Comparison of ENCODE assay signal across 8 cellular contexts in the genomic region with DNA sequence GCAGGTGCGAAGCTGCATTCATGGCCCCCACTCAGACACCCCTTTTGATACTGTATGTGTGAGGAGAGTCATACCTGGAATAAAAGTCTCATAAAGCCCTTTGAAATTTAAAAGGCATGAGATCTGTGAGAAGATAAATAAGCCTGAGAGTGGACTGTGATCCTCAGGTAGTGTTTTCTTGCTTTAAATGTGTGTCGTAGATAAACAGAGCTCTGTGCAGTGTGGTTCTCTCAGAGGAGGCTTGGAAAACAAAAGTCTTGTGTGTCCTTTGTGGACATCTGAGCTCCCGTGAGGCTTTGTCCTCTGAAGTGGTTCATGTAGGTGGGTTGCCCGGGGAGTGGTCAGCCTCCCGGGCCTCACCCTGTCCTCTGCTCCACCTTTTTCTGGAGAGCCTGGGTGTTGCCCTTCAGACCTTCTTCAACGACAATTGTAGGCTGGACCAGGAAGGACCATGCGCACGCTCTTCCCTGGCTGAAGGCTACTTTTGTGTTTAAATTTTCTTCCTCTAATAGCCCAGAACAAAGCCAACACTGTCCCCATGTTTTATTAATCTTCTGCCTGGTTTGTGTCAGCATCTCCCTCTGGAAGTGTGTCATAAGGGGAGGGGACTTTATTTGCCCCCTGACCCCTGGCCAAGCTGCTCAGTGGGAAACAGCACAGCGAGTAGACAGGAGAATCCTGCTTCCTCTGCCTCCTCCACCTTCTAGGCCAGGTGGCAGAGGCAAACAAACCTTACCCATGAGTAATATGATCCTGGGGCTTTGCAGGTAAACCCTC.
DNase-seq lines count a peak whose midpoint lies in the region; ATAC-seq and TF ChIP-seq lines count a peak whose summit lies in the region.

No MANE protein-coding gene starts in this region.

- H3K4me2 ChIP-seq in hepatocyte, result peak overlapping the region; percentile 18

- intact Hi-C loops in activated CD4-positive, alpha-beta T cell treated with anti-CD3 and anti-CD28 coated beads for 36 hours (cut with DNase I, micrococcal nuclease), result loop anchor here in 1 of 2 experiments (5.0 kb wide), 2 partner anchors 35 to 50 kb away; no protein-coding TSS in a partner anchor

- 44% methylated on average over 9 of the region's 9 CpGs for WGBS in hepatocyte (ENCODE audit: low lambda C conversion rate, missing lambda C conversion rate)

- no peak for TF ChIP-seq CTCF in hepatocyte (IDR thresholded peaks at IDR 0.05; ENCODE audit: poor library complexity)

- H3K4me3 Mint-ChIP-seq in activated CD4-positive, alpha-beta T cell treated with anti-CD3 and anti-CD28 coated beads for 36 hours, result no peak overlapping the region
- H3K4me3 Mint-ChIP-seq in stimulated activated naive CD8-positive, alpha-beta T cell treated with anti-CD3 and anti-CD28 coated beads, Interleukin-15, amount 100 ng/mL, for 72 hours, result peak overlapping the region; percentile 55 to 61

- peak overlapping the region; percentile 71 for H3K27ac Mint-ChIP-seq in activated CD4-positive, alpha-beta T cell treated with anti-CD3 and anti-CD28 coated beads for 36 hours
- peak overlapping the region; percentile 63 to 96 for H3K27ac Mint-ChIP-seq in stimulated activated naive CD8-positive, alpha-beta T cell treated with anti-CD3 and anti-CD28 coated beads, Interleukin-15, amount 100 ng/mL, for 72 hours

- peaks cover 40% of the 10 kb centered on the region for H3K4me1 ChIP-seq in hepatocyte (ENCODE audit: insufficient read depth)

- POLR2A ChIA-PET in activated CD4-positive, alpha-beta T cell treated with anti-CD3 and anti-CD28 coated beads for 36 hours (lab: Charles Lee), result interaction anchor here (0.6 to 0.8 kb wide), 2 partner anchors 24 to 150 kb away, joined by 3 to 5 read pairs; no protein-coding TSS in a partner anchor
- POLR2A ChIA-PET in HEK293T (lab: Yijun Ruan, JAX), result interaction anchor here (1.1 kb wide), 1 partner anchor 71 kb away, joined by 3 read pairs; no protein-coding TSS in a partner anchor

- peak; percentile 57 for ATAC-seq in activated CD4-positive, alpha-beta T cell treated with anti-CD3 and anti-CD28 coated beads for 36 hours
- peak; percentile 63 for ATAC-seq in stimulated activated naive CD8-positive, alpha-beta T cell treated with anti-CD3 and anti-CD28 coated beads, Interleukin-15, amount 100 ng/mL, for 72 hours
- no peak for ATAC-seq in HG03378 (IDR thresholded peaks at IDR 0.05; ENCODE audit: unreplicated experiment)

- CTCF ChIA-PET in activated CD4-positive, alpha-beta T cell treated with anti-CD3 and anti-CD28 coated beads for 36 hours (lab: Charles Lee), result interaction anchor here (0.7 to 7.0 kb wide), 7 partner anchors 16 to 315 kb away, joined by 3 to 30 read pairs (median 4); no protein-coding TSS in a partner anchor
- CTCF ChIA-PET in HEK293T (lab: Yijun Ruan, JAX), result no interaction called here

- H3K27me3 ChIP-seq in hepatocyte, result no peaks in the 10 kb centered on the region

- no peaks in the 10 kb centered on the region for H4K20me1 ChIP-seq in hepatocyte (ENCODE audit: insufficient read depth, poor library complexity, severe bottlenecking)

- H3K4me3 ChIP-seq in hepatocyte, result no peak overlapping the region

- H3K9me3 ChIP-seq in hepatocyte (ENCODE audit: low read depth), result no peaks in the 10 kb centered on the region

- H3K79me2 ChIP-seq in hepatocyte, result peaks cover 39% of the 10 kb centered on the region

- peak overlapping the region; percentile 92 for H3K27ac ChIP-seq in hepatocyte

- peaks cover 6% of the 10 kb centered on the region for H3K36me3 Mint-ChIP-seq in activated CD4-positive, alpha-beta T cell treated with anti-CD3 and anti-CD28 coated beads for 36 hours (ENCODE audit: low read depth)

- H3K4me1 Mint-ChIP-seq in activated CD4-positive, alpha-beta T cell treated with anti-CD3 and anti-CD28 coated beads for 36 hours, result peaks cover 40% of the 10 kb centered on the region
- H3K4me1 Mint-ChIP-seq in stimulated activated naive CD8-positive, alpha-beta T cell treated with anti-CD3 and anti-CD28 coated beads, Interleukin-15, amount 100 ng/mL, for 72 hours, result peaks cover 64% of the 10 kb centered on the region

- H3K9me2 ChIP-seq in hepatocyte (replicated peaks; ENCODE audit: insufficient read depth), result no peaks in the 10 kb centered on the region

- H3K36me3 ChIP-seq in hepatocyte (replicated peaks; ENCODE audit: insufficient read depth, low read depth), result no peaks in the 10 kb centered on the region

- no peak overlapping the region for H2AFZ ChIP-seq in hepatocyte

- no peak for DNase-seq in activated CD4-positive, alpha-beta T cell treated with anti-CD3 and anti-CD28 coated beads for 36 hours
- no peak for DNase-seq in activated CD4-positive, alpha-beta T cell treated with anti-CD3 and anti-CD28 coated beads, Interleukin-2, amount 50 U/mL, for 4 hours
- peak; percentile 93 for DNase-seq in NCI-H748 treated with DMSO at 0.1 percent for 48 hours (lab: John Stamatoyannopoulos, UW)
- peak; percentile 59 for DNase-seq in hepatocyte (ENCODE audit: low spot score)
- DNase-seq in stimulated activated naive CD8-positive, alpha-beta T cell treated with anti-CD3 and anti-CD28 coated beads, Interleukin-15, amount 100 ng/mL, for 72 hours, result no peak
- no peak for DNase-seq in mesenteric fat pad (ENCODE audit: low spot score)
- DNase-seq in HEK293T (ENCODE audit: extremely low spot score), result no peak

- no peaks in the 10 kb centered on the region for H3K9me3 Mint-ChIP-seq in activated CD4-positive, alpha-beta T cell treated with anti-CD3 and anti-CD28 coated beads for 36 hours (ENCODE audit: low read depth)
- no peaks in the 10 kb centered on the region for H3K9me3 Mint-ChIP-seq in stimulated activated naive CD8-positive, alpha-beta T cell treated with anti-CD3 and anti-CD28 coated beads, Interleukin-15, amount 100 ng/mL, for 72 hours

- no peaks in the 10 kb centered on the region for H3K27me3 Mint-ChIP-seq in activated CD4-positive, alpha-beta T cell treated with anti-CD3 and anti-CD28 coated beads for 36 hours
- H3K27me3 Mint-ChIP-seq in stimulated activated naive CD8-positive, alpha-beta T cell treated with anti-CD3 and anti-CD28 coated beads, Interleukin-15, amount 100 ng/mL, for 72 hours, result no peaks in the 10 kb centered on the region

TF ChIP-seq in HEK293T, 16 proteins besides CTCF, POLR2A, EP300 and RAD21:
- no peak for TF ChIP-seq LEF1 (IDR thresholded peaks at IDR 0.05; ENCODE audit: borderline replicate concordance)
- TF ChIP-seq TARDBP (IDR thresholded peaks at IDR 0.05), result no peak
- TF ChIP-seq ZNF384 (IDR thresholded peaks at IDR 0.05), result no peak
- TF ChIP-seq FOXK2 (IDR thresholded peaks at IDR 0.05), result no peak
- no peak for TF ChIP-seq SUZ12 (IDR thresholded peaks at IDR 0.05)
- TF ChIP-seq ELF4 (IDR thresholded peaks at IDR 0.05), result no peak
- TF ChIP-seq FOXA1 (IDR thresholded peaks at IDR 0.05), result no peak
- TF ChIP-seq NFRKB (IDR thresholded peaks at IDR 0.05), result no peak
- no peak for TF ChIP-seq HDGF (IDR thresholded peaks at IDR 0.05; ENCODE audit: borderline replicate concordance)
- TF ChIP-seq L3MBTL2 (conservative IDR thresholded peaks at IDR 0.05), result no peak
- no peak for TF ChIP-seq SP1 (IDR thresholded peaks at IDR 0.05)
- TF ChIP-seq PKNOX1 (IDR thresholded peaks at IDR 0.05), result no peak
- no peak for TF ChIP-seq BHLHE40 (IDR thresholded peaks at IDR 0.05; ENCODE audit: borderline replicate concordance)
- TF ChIP-seq CTBP1 (IDR thresholded peaks at IDR 0.05; ENCODE audit: borderline replicate concordance), result no peak
- no peak for TF ChIP-seq ARNT (IDR thresholded peaks at IDR 0.05)
- TF ChIP-seq FOXM1 (IDR thresholded peaks at IDR 0.05; ENCODE audit: borderline replicate concordance), result no peak

Comparison
In these comparisons a context has a peak if more than half of its experiments do, and no peak if none do; other contexts are left out.
1. DNase-seq: peak in NCI-H748 treated with DMSO at 0.1 percent for 48 hours (single experiment) and hepatocyte (single experiment); none in activated CD4-positive, alpha-beta T cell treated with anti-CD3 and anti-CD28 coated beads for 36 hours (single experiment), activated CD4-positive, alpha-beta T cell treated with anti-CD3 and anti-CD28 coated beads, Interleukin-2, amount 50 U/mL, for 4 hours (0 of 2), stimulated activated naive CD8-positive, alpha-beta T cell treated with anti-CD3 and anti-CD28 coated beads, Interleukin-15, amount 100 ng/mL, for 72 hours (0 of 2), mesenteric fat pad (single experiment) and HEK293T (single experiment).